ENCODE assay signal across 1 cellular context in the genomic region with DNA sequence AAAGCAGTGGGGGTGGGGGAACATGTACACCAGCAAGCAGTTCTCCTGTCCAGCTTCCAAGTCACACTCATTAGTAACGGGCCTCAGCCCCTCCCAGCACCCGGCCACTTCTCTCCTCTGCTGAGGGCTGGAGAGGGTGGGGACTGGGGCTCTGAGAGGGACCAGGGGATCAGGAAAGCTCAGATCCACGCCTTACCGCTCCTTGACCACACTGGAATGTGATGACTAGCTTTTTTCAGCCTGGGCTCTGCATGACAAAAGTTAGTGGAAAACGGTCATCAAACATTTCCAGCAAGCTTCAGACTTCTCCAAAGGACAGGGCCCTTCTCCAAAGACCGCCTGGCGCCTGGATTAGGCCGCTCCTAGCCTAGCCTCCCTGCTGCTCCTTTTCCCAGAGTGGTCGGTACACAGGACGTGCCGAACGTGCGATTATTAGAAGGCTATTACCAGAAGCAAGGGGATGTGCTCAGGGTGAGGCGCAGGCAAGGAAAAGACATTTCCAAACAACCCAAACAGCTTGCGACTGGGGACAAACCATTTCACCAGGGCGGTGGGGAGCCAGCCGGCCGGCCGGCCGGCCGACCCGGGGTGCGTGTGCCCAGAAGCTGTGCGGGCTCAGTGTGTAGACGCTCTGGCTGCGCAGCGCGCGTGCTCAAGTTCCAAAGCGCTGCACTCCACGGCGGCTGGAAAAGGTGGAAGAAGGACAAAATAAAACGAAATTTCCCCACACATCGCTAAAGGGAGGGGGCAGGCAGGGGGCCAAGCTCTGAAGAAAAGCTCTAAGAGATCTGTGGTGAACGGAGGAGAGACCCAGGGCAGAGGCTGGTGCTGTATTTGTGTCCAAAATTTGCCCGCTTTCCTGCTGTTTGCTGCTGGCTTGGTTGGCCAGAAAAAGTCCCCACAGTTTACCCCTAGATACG.
TF ChIP-seq lines count a peak whose summit lies in the region.

No MANE protein-coding gene starts in this region.

TF ChIP-seq in GM23338, 12 proteins besides CTCF, POLR2A, EP300 and RAD21 (continued from another document):
- TF ChIP-seq ZNF462 (CRISPR knock-in tag; IDR thresholded peaks at IDR 0.05) (peak; percentile 39; the same call in 1 of the 2 replicates), ZNF331 (CRISPR knock-in tag; IDR thresholded peaks at IDR 0.05; ENCODE audit: low read depth) (no peak), EZH2phosphoT487 (IDR thresholded peaks at IDR 0.05; ENCODE audit: unreplicated experiment) (no peak)
